In genomic region chr12:99444859-99445316, GRCh38 we compare ENCODE assay signal across 13 cellular contexts.
DNase-seq lines count a peak whose midpoint lies in the region; ATAC-seq and TF ChIP-seq lines count a peak whose summit lies in the region.
"Had no signal": no experiment of that assay in that cellular context is flagged by ENCODE, and none has a peak within 500 bp of the region (broad histone marks: within the 10 kb centered on the region; RNA-seq: fewer than 3 reads in every experiment).

No MANE protein-coding gene starts in this region.

- no peak for TF ChIP-seq CTCF in OCI-LY7 (conservative IDR thresholded peaks at IDR 0.05; ENCODE audit: low read length)
- TF ChIP-seq CTCF in smooth muscle cell (IDR thresholded peaks at IDR 0.05; ENCODE audit: borderline replicate concordance, insufficient read depth, poor library complexity, severe bottlenecking), result no peak

- H3K4me1 ChIP-seq in OCI-LY7 (ENCODE audit: insufficient read depth, low read length, poor library complexity, severe bottlenecking) (no peaks in the 10 kb centered on the region), smooth muscle cell (ENCODE audit: low read depth) (no peaks in the 10 kb centered on the region)
- H3K4me1 ChIP-seq: heart left ventricle had no signal

- CTCF ChIA-PET in OCI-LY7 (lab: Charles Lee; ENCODE audit: unreplicated experiment), result no interaction called here
- CTCF ChIA-PET in activated CD4-positive, alpha-beta T cell treated with anti-CD3 and anti-CD28 coated beads, Interleukin-2, amount 10 ng/mL, durations not matched to agents 7 days and 5 days (lab: Charles Lee), result no interaction called here

- H3F3A ChIP-seq in smooth muscle cell (ENCODE audit: low read depth), result no peaks in the 10 kb centered on the region

- H3K4me3 ChIP-seq in OCI-LY7 (ENCODE audit: low read depth, low read length, poor library complexity, severe bottlenecking) (no peak overlapping the region), smooth muscle cell (no peak overlapping the region)
- H3K4me3 ChIP-seq: heart left ventricle had no signal

- H3K9me3 Mint-ChIP-seq in activated CD4-positive, alpha-beta T cell treated with anti-CD3 and anti-CD28 coated beads, Interleukin-2, amount 10 ng/mL, durations not matched to agents 7 days and 5 days, result no peaks in the 10 kb centered on the region
- H3K9me3 Mint-ChIP-seq: activated CD4-positive, alpha-beta T cell treated with anti-CD3 and anti-CD28 coated beads, Interleukin-2, amount 10 ng/mL, durations not matched to agents 24 days and 14 days; neural crest cell had no signal

- H3K27me3 Mint-ChIP-seq in activated CD4-positive, alpha-beta T cell treated with anti-CD3 and anti-CD28 coated beads, Interleukin-2, amount 10 ng/mL, durations not matched to agents 7 days and 5 days, result no peaks in the 10 kb centered on the region
- H3K27me3 Mint-ChIP-seq: activated CD4-positive, alpha-beta T cell treated with anti-CD3 and anti-CD28 coated beads, Interleukin-2, amount 10 ng/mL, durations not matched to agents 24 days and 14 days; CD8-positive, alpha-beta memory T cell had no signal

- no peak overlapping the region for H3K9ac ChIP-seq in smooth muscle cell (ENCODE audit: low read depth)
- H3K9ac ChIP-seq: KMS-11 had no signal

- no peaks in the 10 kb centered on the region for H3K27me3 ChIP-seq in smooth muscle cell (ENCODE audit: low read depth)
- H3K27me3 ChIP-seq: heart left ventricle had no signal

- no peaks in the 10 kb centered on the region for H3K9me2 ChIP-seq in OCI-LY7 (ENCODE audit: insufficient read depth, low read length)

- H3K27ac ChIP-seq in OCI-LY7 (ENCODE audit: low read depth, low read length, poor library complexity, severe bottlenecking) (no peak overlapping the region), smooth muscle cell (ENCODE audit: low read depth) (peak overlapping the region; percentile 46)
- H3K27ac ChIP-seq: heart left ventricle, KMS-11 had no signal

- DNase-seq in OCI-LY7 (ENCODE audit: low spot score), result no peak
- no peak for DNase-seq in smooth muscle cell (lab: John Stamatoyannopoulos, UW; ENCODE audit: unreplicated experiment)
- no peak for DNase-seq in NCI-H128 (lab: John Stamatoyannopoulos, UW; ENCODE audit: unreplicated experiment)
- no peak for DNase-seq in activated CD4-positive, alpha-beta T cell treated with anti-CD3 and anti-CD28 coated beads, Interleukin-2, amount 10 ng/mL, durations not matched to agents 7 days and 5 days
- no peak for DNase-seq in foreskin melanocyte
- DNase-seq: activated CD4-positive, alpha-beta T cell treated with anti-CD3 and anti-CD28 coated beads, Interleukin-2, amount 10 ng/mL, durations not matched to agents 24 days and 14 days; CD8-positive, alpha-beta memory T cell; heart left ventricle; NCI-H2081 treated with DMSO at 0.1 percent for 48 hours had no signal

- no peaks in the 10 kb centered on the region for H4K20me1 ChIP-seq in OCI-LY7 (ENCODE audit: insufficient read depth, low read length)
- H4K20me1 ChIP-seq in smooth muscle cell (ENCODE audit: low read depth), result no peaks in the 10 kb centered on the region

- H3K9me3 ChIP-seq in OCI-LY7 (ENCODE audit: low read length) (peaks cover 21% of the 10 kb centered on the region; the same call in 1 of the 2 replicates), smooth muscle cell (replicated peaks; ENCODE audit: low read depth) (no peaks in the 10 kb centered on the region)

- H3K36me3 ChIP-seq in OCI-LY7 (ENCODE audit: insufficient read depth, low read length), result no peaks in the 10 kb centered on the region; the same call in 1 of the 2 replicates
- H3K36me3 ChIP-seq in smooth muscle cell (ENCODE audit: low read depth), result no peaks in the 10 kb centered on the region
- H3K36me3 ChIP-seq: heart left ventricle had no signal

- no peaks in the 10 kb centered on the region for H3K4me1 Mint-ChIP-seq in activated CD4-positive, alpha-beta T cell treated with anti-CD3 and anti-CD28 coated beads, Interleukin-2, amount 10 ng/mL, durations not matched to agents 7 days and 5 days
- H3K4me1 Mint-ChIP-seq: activated CD4-positive, alpha-beta T cell treated with anti-CD3 and anti-CD28 coated beads, Interleukin-2, amount 10 ng/mL, durations not matched to agents 24 days and 14 days; CD8-positive, alpha-beta memory T cell; neural crest cell had no signal

- ATAC-seq in GM18907 (IDR thresholded peaks at IDR 0.05; ENCODE audit: unreplicated experiment) (peak; percentile 77), HG02970 (IDR thresholded peaks at IDR 0.05; ENCODE audit: low FRiP score, unreplicated experiment) (peak; percentile 64)
- ATAC-seq: heart left ventricle had no signal

- no peak overlapping the region for H3K4me3 Mint-ChIP-seq in activated CD4-positive, alpha-beta T cell treated with anti-CD3 and anti-CD28 coated beads, Interleukin-2, amount 10 ng/mL, durations not matched to agents 7 days and 5 days
- H3K4me3 Mint-ChIP-seq: activated CD4-positive, alpha-beta T cell treated with anti-CD3 and anti-CD28 coated beads, Interleukin-2, amount 10 ng/mL, durations not matched to agents 24 days and 14 days; CD8-positive, alpha-beta memory T cell; neural crest cell had no signal

- H2AFZ ChIP-seq in OCI-LY7 (ENCODE audit: low read length), result peak overlapping the region; percentile 13; the same call in 1 of the 2 replicates
- no peak overlapping the region for H2AFZ ChIP-seq in smooth muscle cell (ENCODE audit: low read depth)

- H3K27ac Mint-ChIP-seq in activated CD4-positive, alpha-beta T cell treated with anti-CD3 and anti-CD28 coated beads, Interleukin-2, amount 10 ng/mL, durations not matched to agents 7 days and 5 days, result no peak overlapping the region
- H3K27ac Mint-ChIP-seq: activated CD4-positive, alpha-beta T cell treated with anti-CD3 and anti-CD28 coated beads, Interleukin-2, amount 10 ng/mL, durations not matched to agents 24 days and 14 days; CD8-positive, alpha-beta memory T cell had no signal

- BruUV-seq in OCI-LY7 (replicated peaks; lab: Mats Ljungman, UMichigan), result no TSS peak

- no peak overlapping the region for H3K4me2 ChIP-seq in OCI-LY7 (ENCODE audit: low read length)
- no peak overlapping the region for H3K4me2 ChIP-seq in smooth muscle cell
- H3K4me2 ChIP-seq: KMS-11 had no signal

- POLR2A ChIA-PET in OCI-LY7 (lab: Charles Lee), result interaction anchor here (0.9 to 1.8 kb wide), 5 partner anchors 8 to 53 kb away, joined by 3 to 6 read pairs (median 4); no protein-coding TSS in a partner anchor
- POLR2A ChIA-PET in activated CD4-positive, alpha-beta T cell treated with anti-CD3 and anti-CD28 coated beads, Interleukin-2, amount 10 ng/mL, durations not matched to agents 7 days and 5 days (lab: Charles Lee), result no interaction called here

- H3K36me3 Mint-ChIP-seq in activated CD4-positive, alpha-beta T cell treated with anti-CD3 and anti-CD28 coated beads, Interleukin-2, amount 10 ng/mL, durations not matched to agents 7 days and 5 days (ENCODE audit: low read depth), result no peaks in the 10 kb centered on the region
- H3K36me3 Mint-ChIP-seq: CD8-positive, alpha-beta memory T cell had no signal

- intact Hi-C loops in OCI-LY7 (cut with micrococcal nuclease; ENCODE audit: unreplicated experiment), result no loop called here

- H3K79me2 ChIP-seq in OCI-LY7 (ENCODE audit: insufficient read depth, low read depth, low read length), result no peaks in the 10 kb centered on the region
- H3K79me2 ChIP-seq in smooth muscle cell (ENCODE audit: low read depth), result no peaks in the 10 kb centered on the region
